Comparison of ENCODE assay signal across 10 cellular contexts in the genomic region with DNA sequence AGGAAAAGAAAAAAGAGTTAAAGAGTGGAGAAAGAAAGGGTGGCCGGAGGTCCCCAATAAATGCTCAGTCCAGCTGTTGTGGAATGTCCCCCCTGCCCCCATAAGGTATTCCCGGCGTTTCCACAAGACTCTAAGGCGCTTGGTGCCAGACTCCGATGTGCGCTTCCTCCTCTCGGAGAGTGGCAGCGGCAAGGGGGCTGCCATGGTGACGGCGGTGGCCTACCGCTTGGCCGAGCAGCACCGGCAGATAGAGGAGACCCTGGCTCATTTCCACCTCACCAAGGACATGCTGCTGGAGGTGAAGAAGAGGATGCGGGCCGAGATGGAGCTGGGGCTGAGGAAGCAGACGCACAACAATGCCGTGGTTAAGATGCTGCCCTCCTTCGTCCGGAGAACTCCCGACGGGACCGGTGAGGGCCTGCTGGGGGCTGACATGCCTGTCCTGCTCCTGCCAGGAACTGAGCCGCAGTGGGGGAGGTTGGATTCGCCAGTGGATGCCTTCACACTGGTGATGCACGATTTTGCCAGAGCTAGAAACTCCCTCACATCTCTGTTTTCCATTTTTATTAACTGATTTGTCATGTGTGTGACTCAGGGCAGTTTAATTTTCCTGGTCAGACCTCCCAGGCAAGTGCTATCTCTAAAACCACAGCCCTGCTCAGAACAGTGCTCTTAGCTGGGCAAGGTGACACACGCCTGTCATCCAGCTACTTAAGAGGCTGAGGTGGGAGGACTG. TPM values are rescaled to one million over a fixed set of nuclear protein-coding genes. Genes with fewer than 3 reads are reported as not detected.
DNase-seq lines count a peak whose midpoint lies in the region; ATAC-seq and TF ChIP-seq lines count a peak whose summit lies in the region.
"Had no signal": no experiment of that assay in that cellular context is flagged by ENCODE, and none has a peak within 500 bp of the region (broad histone marks: within the 10 kb centered on the region; RNA-seq: fewer than 3 reads in every experiment).

No MANE protein-coding gene starts in this region.

- intact Hi-C loops in activated T-helper 1 cell treated with anti-CD3 and anti-CD28 coated beads, Interleukin-12 subunit alpha, Interleukin-12 subunit beta, Interleukin-2, Interleukin-4 antibody, amounts not matched to agents 30 ng/mL and 10 ng/mL and 1 ng/mL, durations not matched to agents 14 hours and 24 hours and 36 hours (cut with micrococcal nuclease) = no loop called here

- H3K4me1 Mint-ChIP-seq in activated T-helper 1 cell treated with anti-CD3 and anti-CD28 coated beads, Interleukin-12 subunit alpha, Interleukin-12 subunit beta, Interleukin-2, Interleukin-4 antibody, amounts not matched to agents 30 ng/mL and 10 ng/mL and 1 ng/mL, durations not matched to agents 14 hours and 24 hours and 36 hours (ENCODE audit: low read depth) = peaks cover 5% of the 10 kb centered on the region

- ATAC-seq in HG03175 (IDR thresholded peaks at IDR 0.05; ENCODE audit: unreplicated experiment) = no peak

- H3K27me3 Mint-ChIP-seq in activated T-helper 1 cell treated with anti-CD3 and anti-CD28 coated beads, Interleukin-12 subunit alpha, Interleukin-12 subunit beta, Interleukin-2, Interleukin-4 antibody, amounts not matched to agents 30 ng/mL and 10 ng/mL and 1 ng/mL, durations not matched to agents 14 hours and 24 hours and 36 hours (ENCODE audit: insufficient read depth) = no peaks in the 10 kb centered on the region

- H3K9me3 Mint-ChIP-seq in activated T-helper 1 cell treated with anti-CD3 and anti-CD28 coated beads, Interleukin-12 subunit alpha, Interleukin-12 subunit beta, Interleukin-2, Interleukin-4 antibody, amounts not matched to agents 30 ng/mL and 10 ng/mL and 1 ng/mL, durations not matched to agents 14 hours and 24 hours and 36 hours = no peaks in the 10 kb centered on the region

- H3K27ac ChIP-seq in RWPE1 = peak overlapping the region; percentile 62

- H3K36me3 Mint-ChIP-seq in activated T-helper 1 cell treated with anti-CD3 and anti-CD28 coated beads, Interleukin-12 subunit alpha, Interleukin-12 subunit beta, Interleukin-2, Interleukin-4 antibody, amounts not matched to agents 30 ng/mL and 10 ng/mL and 1 ng/mL, durations not matched to agents 14 hours and 24 hours and 36 hours (ENCODE audit: low read depth) = peaks cover 57% of the 10 kb centered on the region

- POLR2A ChIA-PET in RWPE1 (lab: Yijun Ruan, JAX; ENCODE audit: low non-redundant PET) = no interaction called here

- H3K27ac Mint-ChIP-seq in activated T-helper 1 cell treated with anti-CD3 and anti-CD28 coated beads, Interleukin-12 subunit alpha, Interleukin-12 subunit beta, Interleukin-2, Interleukin-4 antibody, amounts not matched to agents 30 ng/mL and 10 ng/mL and 1 ng/mL, durations not matched to agents 14 hours and 24 hours and 36 hours = no peak overlapping the region

- TF ChIP-seq CTCF in RWPE1 (conservative IDR thresholded peaks at IDR 0.05; ENCODE audit: low read depth) = no peak

- H3K4me3 Mint-ChIP-seq in activated T-helper 1 cell treated with anti-CD3 and anti-CD28 coated beads, Interleukin-12 subunit alpha, Interleukin-12 subunit beta, Interleukin-2, Interleukin-4 antibody, amounts not matched to agents 30 ng/mL and 10 ng/mL and 1 ng/mL, durations not matched to agents 14 hours and 24 hours and 36 hours = no peak overlapping the region

- CTCF ChIA-PET in RWPE1 (lab: Yijun Ruan, JAX) = interaction anchor here (0.7 to 1.9 kb wide), 2 partner anchors 10 to 53 kb away, joined by 5 to 6 read pairs; no protein-coding TSS in a partner anchor

- peak; percentile 94 for DNase-seq in EL
- peak; percentile 64 for DNase-seq in RWPE1 (ENCODE audit: low spot score)
- peak; percentile 57 for DNase-seq in fibroblast of gingiva (ENCODE audit: low read depth)
- DNase-seq in skeletal muscle cell (ENCODE audit: low read depth) = peak; percentile 67
- no peak for DNase-seq in activated T-helper 1 cell treated with anti-CD3 and anti-CD28 coated beads, Interleukin-12 subunit alpha, Interleukin-12 subunit beta, Interleukin-2, Interleukin-4 antibody, amounts not matched to agents 30 ng/mL and 10 ng/mL and 1 ng/mL, durations not matched to agents 14 hours and 24 hours and 36 hours (ENCODE audit: low spot score)
- DNase-seq in NOMO-1 (lab: John Stamatoyannopoulos, UW; ENCODE audit: unreplicated experiment in 2 of 2) = no peak
- no peak for DNase-seq in COR-L47 (lab: John Stamatoyannopoulos, UW)
- DNase-seq: DMS53, T-helper 1 cell had no signal

- H3K4me3 ChIP-seq in skeletal muscle cell (ENCODE audit: low read depth, low read length) = no peak overlapping the region

RNA-seq across cellular contexts. Expression of a gene that starts 34.2 kb away (rescaled TPM):
- total RNA-seq in activated T-helper 1 cell treated with anti-CD3 and anti-CD28 coated beads, Interleukin-12 subunit alpha, Interleukin-12 subunit beta, Interleukin-2, Interleukin-4 antibody, amounts not matched to agents 30 ng/mL and 10 ng/mL and 1 ng/mL, durations not matched to agents 14 hours and 24 hours and 36 hours = not detected in 2 replicates

Comparison
In these comparisons a context has a peak if more than half of its experiments do, and no peak if none do; other contexts are left out.
1. DNase-seq: peak in EL (single experiment), RWPE1 (single experiment), fibroblast of gingiva (single experiment) and skeletal muscle cell (single experiment); none in activated T-helper 1 cell treated with anti-CD3 and anti-CD28 coated beads, Interleukin-12 subunit alpha, Interleukin-12 subunit beta, Interleukin-2, Interleukin-4 antibody, amounts not matched to agents 30 ng/mL and 10 ng/mL and 1 ng/mL, durations not matched to agents 14 hours and 24 hours and 36 hours (single experiment), NOMO-1 (0 of 2) and COR-L47 (single experiment).